8 cellular contexts compared by ENCODE assay signal in genomic region chr5:132426525-132427138, GRCh38. TPM values are rescaled to one million over a fixed set of nuclear protein-coding genes. Genes with fewer than 3 reads are reported as not detected.
DNase-seq lines count a peak whose midpoint lies in the region; ATAC-seq and TF ChIP-seq lines count a peak whose summit lies in the region.

No MANE protein-coding gene starts in this region.

- ATAC-seq in GM18505 (IDR thresholded peaks at IDR 0.05; ENCODE audit: unreplicated experiment): peak; percentile 39
- peak; percentile 41 for ATAC-seq in HG02885 (IDR thresholded peaks at IDR 0.05; ENCODE audit: poor library complexity, unreplicated experiment)
- peak; percentile 88 for ATAC-seq in omental fat pad (ENCODE audit: low FRiP score)
- no peak for ATAC-seq in GM18519 (IDR thresholded peaks at IDR 0.05; ENCODE audit: low FRiP score, unreplicated experiment)

- H3K9me3 ChIP-seq in OCI-LY1 (ENCODE audit: low read length): no peaks in the 10 kb centered on the region

- no peaks in the 10 kb centered on the region for H3K9me2 ChIP-seq in OCI-LY1 (ENCODE audit: low read depth, low read length)

- no peaks in the 10 kb centered on the region for H3K27me3 ChIP-seq in OCI-LY1 (ENCODE audit: insufficient read depth, low read length)

- H4K20me1 ChIP-seq in OCI-LY1 (ENCODE audit: insufficient read depth, low read length): no peaks in the 10 kb centered on the region

- peak overlapping the region; percentile 45 for H3K4me2 ChIP-seq in OCI-LY1 (ENCODE audit: low read length)

- DNase-seq in activated T-cell treated with anti-CD3 and anti-CD28 coated beads, Interleukin-2, amount 50 U/mL, for 1 hour: peak; percentile 49
- DNase-seq in fibroblast of peridontal ligament (ENCODE audit: extremely low read depth): peak; percentile 92
- DNase-seq in omental fat pad (ENCODE audit: low spot score): peak; percentile 74
- no peak for DNase-seq in NCI-H524 treated with DMSO at 0.1 percent for 48 hours (lab: John Stamatoyannopoulos, UW)

- H3K4me1 ChIP-seq in OCI-LY1 (ENCODE audit: insufficient read depth, low read length, severe bottlenecking): peaks cover 59% of the 10 kb centered on the region

- H3K79me2 ChIP-seq in OCI-LY1 (ENCODE audit: insufficient read depth, low read length): no peaks in the 10 kb centered on the region

- TF ChIP-seq POLR2A in GM18505 (IDR thresholded peaks at IDR 0.05; ENCODE audit: borderline replicate concordance, extremely low read depth, insufficient read depth, insufficient read length): peak; percentile 53

- H3K9ac ChIP-seq in OCI-LY1 (ENCODE audit: low read length): peak overlapping the region; percentile 39; the same call in 1 of the 2 replicates

- no peaks in the 10 kb centered on the region for H3K36me3 ChIP-seq in OCI-LY1 (ENCODE audit: insufficient read depth, low read length)

- H2AFZ ChIP-seq in OCI-LY1 (ENCODE audit: low read length): no peak overlapping the region

- H3F3A ChIP-seq in OCI-LY1 (ENCODE audit: insufficient read depth, low read length): no peaks in the 10 kb centered on the region

- peak overlapping the region; percentile 84 for H3K27ac ChIP-seq in OCI-LY1 (ENCODE audit: low read depth, low read length, poor library complexity, severe bottlenecking)

- TF ChIP-seq CTCF in OCI-LY1 (IDR thresholded peaks at IDR 0.05; ENCODE audit: low read length) (peak; percentile 31; the same call in 1 of the 2 replicates), omental fat pad (IDR thresholded peaks at IDR 0.05) (no peak)

- peak overlapping the region; percentile 2 for H3K4me3 ChIP-seq in OCI-LY1 (ENCODE audit: low read depth, low read length, poor library complexity, severe bottlenecking)

RNA-seq across cellular contexts. Expression of gene SLC22A5, which starts 57.1 kb away (rescaled TPM):
- total RNA-seq in omental fat pad: 10 to 100 TPM in 3 of 4 donors, 1 to 10 TPM in 1; 7.6 to 38.7 (median 28.6) TPM
